Comparison of ENCODE assay signal across 28 cellular contexts in genomic region chr12:100962086-100962712, GRCh38.
DNase-seq lines count a peak whose midpoint lies in the region; ATAC-seq, FAIRE-seq and TF ChIP-seq lines count a peak whose summit lies in the region.
"Had no signal": no experiment of that assay in that cellular context is flagged by ENCODE, and none has a peak within 500 bp of the region (broad histone marks: within the 10 kb centered on the region; RNA-seq: fewer than 3 reads in every experiment).

No MANE protein-coding gene starts in this region.

- DNase-seq in NCI-H69 (lab: John Stamatoyannopoulos, UW), result peak; percentile 42
- no peak for DNase-seq in H1 (ENCODE audit: low read depth in 1 of 2, low spot score in 2 of 2)
- DNase-seq in pancreas, result peak in 4 of 6 donors; percentile 14 to 70 (median 26)
- DNase-seq in activated CD4-positive, alpha-beta T cell treated with anti-CD3 and anti-CD28 coated beads, Interleukin-2, amount 10 ng/mL, durations not matched to agents 24 days and 14 days, result no peak
- DNase-seq in HEK293T (ENCODE audit: extremely low spot score), result no peak
- no peak for DNase-seq in NCI-H2107 (lab: John Stamatoyannopoulos, UW)
- no peak for DNase-seq in aorta
- DNase-seq: Calu3; CD8-positive, alpha-beta memory T cell; DND-41; Kasumi-1; NCI-H1092 treated with DMSO at 0.1 percent for 48 hours; NCI-H187 treated with DMSO at 0.1 percent for 48 hours; NCI-H446; NCI-H524 treated with DMSO at 0.1 percent for 48 hours; NCI-H82; NK-92 treated with Interleukin-12 subunit alpha and Interleukin-12 subunit beta, amount 100 ng/mL, for 24 hours; PC-3; SJCRH30 had no signal

- no peak overlapping the region for H2BK15ac ChIP-seq in H1 (ENCODE audit: low read length)

- no peak overlapping the region for H3K56ac ChIP-seq in H1 (replicated peaks; ENCODE audit: insufficient read length, low read depth, low read length)

- H2BK5ac ChIP-seq in H1 (ENCODE audit: low read depth, low read length), result no peak overlapping the region

- no peaks in the 10 kb centered on the region for H3K79me1 ChIP-seq in H1 (ENCODE audit: low read depth, low read length)

- H2AK5ac ChIP-seq in H1 (ENCODE audit: low read depth, low read length), result no peak overlapping the region

- H4K20me1 ChIP-seq in H1 (replicated peaks in 1 of 2; ENCODE audit: control insufficient read depth in 1 of 2, insufficient read depth in 2 of 2, low read length in 2 of 2), result no peaks in the 10 kb centered on the region

- no peaks in the 10 kb centered on the region for H3K9me3 Mint-ChIP-seq in activated CD4-positive, alpha-beta T cell treated with anti-CD3 and anti-CD28 coated beads, Interleukin-2, amount 10 ng/mL, durations not matched to agents 24 days and 14 days

- H3K14ac ChIP-seq in H1 (ENCODE audit: insufficient read length), result no peak overlapping the region

- no peaks in the 10 kb centered on the region for H3K27me3 Mint-ChIP-seq in activated CD4-positive, alpha-beta T cell treated with anti-CD3 and anti-CD28 coated beads, Interleukin-2, amount 10 ng/mL, durations not matched to agents 24 days and 14 days
- H3K27me3 Mint-ChIP-seq: CD8-positive, alpha-beta memory T cell had no signal

- no peak overlapping the region for H3K18ac ChIP-seq in H1 (ENCODE audit: extremely low read depth, low read length)

- ATAC-seq in pancreas (peak; percentile 47 to 96 (median 80)), aorta (ENCODE audit: low FRiP score) (no peak)
- ATAC-seq: A549, K562, PC-3, Right ventricle myocardium inferior, SK-N-SH treated with all-trans-retinoic acid at 6 μM for 48 hours had no signal

- H4K5ac ChIP-seq in H1 (ENCODE audit: insufficient read length, low read depth, low read length), result no peak overlapping the region

- H3K79me2 ChIP-seq in H1 (ENCODE audit: control insufficient read depth in 1 of 2, insufficient read depth in 2 of 2, low read length in 2 of 2), result no peaks in the 10 kb centered on the region

- no peak overlapping the region for H3K27ac Mint-ChIP-seq in activated CD4-positive, alpha-beta T cell treated with anti-CD3 and anti-CD28 coated beads, Interleukin-2, amount 10 ng/mL, durations not matched to agents 24 days and 14 days
- H3K27ac Mint-ChIP-seq: B cell; CD8-positive, alpha-beta memory T cell had no signal

- POLR2A ChIA-PET in H1 (lab: Charles Lee; ENCODE audit: partially characterized antibody) (no interaction called here), HEK293T (lab: Yijun Ruan, JAX) (no interaction called here)

- H3K23ac ChIP-seq in H1 (ENCODE audit: insufficient read length), result no peak overlapping the region

- H3K4ac ChIP-seq in H1 (replicated peaks; ENCODE audit: insufficient read length, low read depth, low read length), result no peak overlapping the region

- H4K8ac ChIP-seq in H1 (ENCODE audit: extremely low read depth, insufficient read depth, low read length), result no peak overlapping the region

- H4K91ac ChIP-seq in H1 (replicated peaks; ENCODE audit: insufficient read length, low read length), result no peak overlapping the region

- no peak overlapping the region for H2BK12ac ChIP-seq in H1 (ENCODE audit: low read depth, low read length)

- peaks cover 0 to 8% (median 3%) of the 10 kb centered on the region in 4 experiments; a peak in 2 of 7 replicates for H3K4me1 ChIP-seq in H1 (replicated peaks in 1 of 4; ENCODE audit: control insufficient read depth in 3 of 4, insufficient read depth in 4 of 4, low read length in 3 of 4)
- no peaks in the 10 kb centered on the region for H3K4me1 ChIP-seq in pancreas
- H3K4me1 ChIP-seq in aorta (ENCODE audit: control insufficient read depth in 1 of 2, insufficient read depth in 2 of 2, low read length in 2 of 2), result no peaks in the 10 kb centered on the region
- H3K4me1 ChIP-seq: A549, SJCRH30 had no signal

- no peak for TF ChIP-seq POLR2A in H1 (IDR thresholded peaks at IDR 0.05; ENCODE audit: control extremely low read depth in 1 of 2, low read depth in 2 of 2, low read length in 2 of 2)

- no peak overlapping the region for H3K27ac ChIP-seq in H1 (ENCODE audit: low read depth, low read length)
- H3K27ac ChIP-seq in pancreas, result peak overlapping the region in 1 of 4 donors; percentile 23
- no peak overlapping the region for H3K27ac ChIP-seq in aorta (ENCODE audit: low read depth in 1 of 2, low read length in 2 of 2)
- H3K27ac ChIP-seq: A549, C4-2B, SJCRH30 had no signal

- FAIRE-seq in H1 (lab: Jason Lieb, UNC) (no peak), pancreas (lab: Jason Lieb, UNC) (no peak)
- FAIRE-seq: GM18507, H54, HTR-8/SVneo, K562 had no signal

- H3K36me3 ChIP-seq in H1 (ENCODE audit: control insufficient read depth in 2 of 4, insufficient read depth in 4 of 4, low read length in 3 of 4), result no peaks in the 10 kb centered on the region
- no peaks in the 10 kb centered on the region for H3K36me3 ChIP-seq in pancreas
- H3K36me3 ChIP-seq in aorta (ENCODE audit: control insufficient read depth in 1 of 2, insufficient read depth in 2 of 2, low read length in 1 of 2), result no peaks in the 10 kb centered on the region
- H3K36me3 ChIP-seq: SJCRH30 had no signal

- 0 out of 2 replicates have a peak overlapping the region, but pooled peaks have one; percentile 41 for H2BK20ac ChIP-seq in H1 (ENCODE audit: low read length)

- H3K27me3 ChIP-seq in H1 (replicated peaks in 1 of 4; ENCODE audit: control insufficient read depth in 3 of 4, extremely low read depth in 1 of 4, insufficient read depth in 3 of 4, low read length in 3 of 4) (no peaks in the 10 kb centered on the region; a peak in 1 of 7 replicates), pancreas (no peaks in the 10 kb centered on the region), aorta (ENCODE audit: control insufficient read depth in 1 of 2, insufficient read depth in 2 of 2, low read length in 1 of 2) (no peaks in the 10 kb centered on the region)
- H3K27me3 ChIP-seq: SJCRH30 had no signal

- H2AFZ ChIP-seq in H1 (ENCODE audit: low read length), result no peak overlapping the region

- no peak for TF ChIP-seq EP300 in H1 (IDR thresholded peaks at IDR 0.05; ENCODE audit: borderline replicate concordance in 1 of 2, low read depth in 2 of 2, low read length in 2 of 2)

- no peak overlapping the region for H3K9ac ChIP-seq in H1 (replicated peaks in 1 of 4; ENCODE audit: extremely low read depth in 1 of 4, low read depth in 3 of 4, low read length in 3 of 4)

- no peaks in the 10 kb centered on the region; a peak in 1 of 4 replicates for H3K9me3 ChIP-seq in H1 (ENCODE audit: insufficient read depth in 2 of 2, low read depth in 1 of 2, low read length in 1 of 2)
- H3K9me3 ChIP-seq in pancreas, result no peaks in the 10 kb centered on the region
- no peaks in the 10 kb centered on the region for H3K9me3 ChIP-seq in aorta (ENCODE audit: control insufficient read depth, low read length)
- H3K9me3 ChIP-seq: A549, SJCRH30 had no signal

- TF ChIP-seq CTCF in H1 (IDR thresholded peaks at IDR 0.05; ENCODE audit: control extremely low read depth in 1 of 3, insufficient read depth in 1 of 3, low read depth in 1 of 3, low read length in 3 of 3) (no peak), pancreas (IDR thresholded peaks at IDR 0.05) (no peak)

- H3K4me3 Mint-ChIP-seq in activated CD4-positive, alpha-beta T cell treated with anti-CD3 and anti-CD28 coated beads, Interleukin-2, amount 10 ng/mL, durations not matched to agents 24 days and 14 days, result no peak overlapping the region
- H3K4me3 Mint-ChIP-seq: B cell; CD8-positive, alpha-beta memory T cell had no signal

- 90% methylated on average over 5 of the region's 5 CpGs; no CpG with 5 or more reads in 1 of the 2 experiments for WGBS in H1 (ENCODE audit: extremely low coverage in 1 of 2, insufficient coverage in 1 of 2, insufficient read length in 1 of 2, insufficient replicate concordance in 2 of 2, low coverage in 1 of 2, low lambda C conversion rate in 2 of 2, missing lambda C conversion rate in 1 of 2), 2 experiments
- WGBS in pancreas, 2 donors, result 30 to 32% methylated on average over 5 of the region's 5 CpGs
- WGBS in aorta, 2 donors, result 90 to 91% methylated on average over 5 of the region's 5 CpGs

- no peak overlapping the region for H2BK120ac ChIP-seq in H1 (replicated peaks; ENCODE audit: low read depth, low read length)

- no peak overlapping the region for H3K4me2 ChIP-seq in H1 (ENCODE audit: insufficient read depth in 1 of 2, low read depth in 2 of 2, low read length in 2 of 2)
- H3K4me2 ChIP-seq: A549 had no signal

- H3K4me1 Mint-ChIP-seq in activated CD4-positive, alpha-beta T cell treated with anti-CD3 and anti-CD28 coated beads, Interleukin-2, amount 10 ng/mL, durations not matched to agents 24 days and 14 days, result no peaks in the 10 kb centered on the region
- H3K4me1 Mint-ChIP-seq: B cell; CD8-positive, alpha-beta memory T cell had no signal

- H3K23me2 ChIP-seq in H1 (ENCODE audit: low read depth, low read length), result no peaks in the 10 kb centered on the region

- intact Hi-C loops in pancreas (cut with DNase I), result no loop called here
- intact Hi-C loops in activated CD4-positive, alpha-beta T cell treated with anti-CD3 and anti-CD28 coated beads, Interleukin-2, amount 10 ng/mL, durations not matched to agents 24 days and 14 days (cut with micrococcal nuclease), result no loop called here
- intact Hi-C loops in aorta (cut with DNase I), result loop anchor here in 1 of 2 donors (5.0 kb wide), 1 partner anchor 55 kb away; no protein-coding TSS in a partner anchor

- H3K4me3 ChIP-seq in H1 (ENCODE audit: extremely low read depth in 1 of 4, insufficient read depth in 2 of 4, low read depth in 3 of 4, low read length in 4 of 4) (no peak overlapping the region), pancreas (no peak overlapping the region), aorta (ENCODE audit: low read length in 2 of 2) (no peak overlapping the region)
- H3K4me3 ChIP-seq: A549, K562, SJCRH30 had no signal

- TF ChIP-seq RAD21 in H1 (IDR thresholded peaks at IDR 0.05 in 1 of 2, conservative IDR thresholded peaks at IDR 0.05 in 1 of 2; ENCODE audit: low read depth in 2 of 2, low read length in 2 of 2), result no peak

- CTCF ChIA-PET in H1 (lab: Charles Lee; ENCODE audit: partially characterized antibody) (interaction anchor here (1.0 to 1.9 kb wide), 3 partner anchors 11 to 85 kb away, joined by 3 to 8 read pairs (median 4); no protein-coding TSS in a partner anchor), HEK293T (lab: Yijun Ruan, JAX) (no interaction called here)

- no peaks in the 10 kb centered on the region for H3K36me3 Mint-ChIP-seq in activated CD4-positive, alpha-beta T cell treated with anti-CD3 and anti-CD28 coated beads, Interleukin-2, amount 10 ng/mL, durations not matched to agents 24 days and 14 days (ENCODE audit: low read depth)
- H3K36me3 Mint-ChIP-seq: CD8-positive, alpha-beta memory T cell had no signal

TF ChIP-seq in H1, 55 proteins besides CTCF, POLR2A, EP300 and RAD21 (continues in another document):
- TF ChIP-seq CREB1 (IDR thresholded peaks at IDR 0.05) (no peak), SRF (IDR thresholded peaks at IDR 0.05; ENCODE audit: low read depth, low read length) (no peak), CHD2 (IDR thresholded peaks at IDR 0.05; ENCODE audit: low read length) (no peak), HDAC2 (IDR thresholded peaks at IDR 0.05; ENCODE audit: borderline replicate concordance in 1 of 2, low read depth in 2 of 2, low read length in 2 of 2) (no peak)

TF ChIP-seq in HEK293T, 16 proteins besides CTCF, POLR2A, EP300 and RAD21 (continues in another document):
- TF ChIP-seq L3MBTL2 (conservative IDR thresholded peaks at IDR 0.05) (no peak), ZNF384 (IDR thresholded peaks at IDR 0.05) (no peak), ELF4 (IDR thresholded peaks at IDR 0.05) (no peak), FOXK2 (IDR thresholded peaks at IDR 0.05) (no peak), CTBP1 (IDR thresholded peaks at IDR 0.05; ENCODE audit: borderline replicate concordance) (no peak)

Comparison
In these comparisons a context has a peak if more than half of its experiments do, and no peak if none do; other contexts are left out.
1. DNase-seq: peak in NCI-H69 (single experiment) and pancreas (4 of 6); none in H1 (0 of 2), activated CD4-positive, alpha-beta T cell treated with anti-CD3 and anti-CD28 coated beads, Interleukin-2, amount 10 ng/mL, durations not matched to agents 24 days and 14 days (single experiment), HEK293T (single experiment), NCI-H2107 (single experiment) and aorta (0 of 2).